8 cellular contexts compared by ENCODE assay signal in the genomic region with DNA sequence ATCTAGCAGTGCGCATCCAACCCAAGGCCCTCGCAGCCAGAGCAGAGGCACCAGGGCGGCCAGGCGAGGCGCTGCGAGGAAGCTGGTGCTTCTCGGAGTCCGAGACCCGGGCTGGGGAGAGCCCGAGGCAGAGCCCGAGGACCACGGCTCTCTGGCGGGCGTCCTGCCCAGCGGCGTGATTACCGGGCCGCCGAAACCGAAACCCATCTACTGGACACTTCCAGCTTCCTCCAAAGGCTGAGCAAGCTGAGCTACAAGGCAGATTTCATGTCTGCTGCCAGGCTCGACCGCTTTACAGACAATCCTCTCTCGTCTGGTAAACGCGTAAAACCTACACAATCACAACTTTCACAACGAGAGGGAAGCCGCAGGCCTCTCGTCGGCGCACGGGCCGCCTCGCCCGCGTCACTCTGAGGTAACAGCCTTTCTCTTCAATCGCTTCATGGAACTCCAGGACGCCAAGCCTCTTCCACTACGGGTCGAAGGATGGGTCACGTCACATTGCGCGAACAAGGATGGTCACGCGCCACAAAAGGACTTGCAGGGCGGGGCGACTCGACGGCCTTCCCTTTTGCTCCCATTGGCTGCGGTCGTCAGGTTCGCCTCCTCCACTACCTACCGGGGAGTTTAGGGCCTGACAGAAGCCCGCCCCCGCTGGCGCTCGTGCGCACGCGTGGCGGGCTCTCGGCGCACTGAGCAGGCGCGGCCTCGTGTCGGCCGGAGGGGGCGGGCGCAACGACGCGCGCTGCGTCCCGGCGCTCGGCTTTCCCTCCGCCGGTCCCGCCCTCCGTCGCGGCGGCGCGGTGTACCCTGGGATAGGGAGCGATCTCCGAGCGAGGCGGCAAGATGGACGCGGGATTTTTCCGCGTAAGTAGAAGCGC. TPM values are rescaled to one million over a fixed set of nuclear protein-coding genes. Genes with fewer than 3 reads are reported as not detected.
DNase-seq lines count a peak whose midpoint lies in the region; ATAC-seq and TF ChIP-seq lines count a peak whose summit lies in the region.

A gene with protein sequence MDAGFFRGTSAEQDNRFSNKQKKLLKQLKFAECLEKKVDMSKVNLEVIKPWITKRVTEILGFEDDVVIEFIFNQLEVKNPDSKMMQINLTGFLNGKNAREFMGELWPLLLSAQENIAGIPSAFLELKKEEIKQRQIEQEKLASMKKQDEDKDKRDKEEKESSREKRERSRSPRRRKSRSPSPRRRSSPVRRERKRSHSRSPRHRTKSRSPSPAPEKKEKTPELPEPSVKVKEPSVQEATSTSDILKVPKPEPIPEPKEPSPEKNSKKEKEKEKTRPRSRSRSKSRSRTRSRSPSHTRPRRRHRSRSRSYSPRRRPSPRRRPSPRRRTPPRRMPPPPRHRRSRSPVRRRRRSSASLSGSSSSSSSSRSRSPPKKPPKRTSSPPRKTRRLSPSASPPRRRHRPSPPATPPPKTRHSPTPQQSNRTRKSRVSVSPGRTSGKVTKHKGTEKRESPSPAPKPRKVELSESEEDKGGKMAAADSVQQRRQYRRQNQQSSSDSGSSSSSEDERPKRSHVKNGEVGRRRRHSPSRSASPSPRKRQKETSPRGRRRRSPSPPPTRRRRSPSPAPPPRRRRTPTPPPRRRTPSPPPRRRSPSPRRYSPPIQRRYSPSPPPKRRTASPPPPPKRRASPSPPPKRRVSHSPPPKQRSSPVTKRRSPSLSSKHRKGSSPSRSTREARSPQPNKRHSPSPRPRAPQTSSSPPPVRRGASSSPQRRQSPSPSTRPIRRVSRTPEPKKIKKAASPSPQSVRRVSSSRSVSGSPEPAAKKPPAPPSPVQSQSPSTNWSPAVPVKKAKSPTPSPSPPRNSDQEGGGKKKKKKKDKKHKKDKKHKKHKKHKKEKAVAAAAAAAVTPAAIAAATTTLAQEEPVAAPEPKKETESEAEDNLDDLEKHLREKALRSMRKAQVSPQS (plus strand): TSS at position 822 of the 881 bp plus-strand sequence. CDS start 25 bp downstream, at position 847.

- TF ChIP-seq POLR2A in GM18505 (IDR thresholded peaks at IDR 0.05; ENCODE audit: borderline replicate concordance, extremely low read depth, insufficient read depth, insufficient read length) = peak; percentile 92

- peak within 1 kb of the TSS; percentile 100 for H3K9ac ChIP-seq in rectal smooth muscle tissue (ENCODE audit: low read length)

- intact Hi-C loops in aorta (cut with DNase I) = loop anchor here in 1 of 2 donors (1.0 to 10.0 kb wide), 3 partner anchors 103 to 582 kb away; a partner anchor contains a TSS

- in situ Hi-C loops in astrocyte of the cerebellum (cut with HindIII; ENCODE audit: low sequenced_read_pairs) = no loop called here

- H3K4me3 ChIP-seq in astrocyte of the cerebellum (ENCODE audit: low read depth, low read length) (peak within 1 kb of the TSS; percentile 96), rectal smooth muscle tissue (ENCODE audit: low read length) (peak within 1 kb of the TSS; percentile 96), aorta (ENCODE audit: low read length in 2 of 2) (peak within 1 kb of the TSS; percentile 86 to 88)

- WGBS in aorta, 2 donors = 0% methylated on average over 80 to 95 of the region's 95 CpGs

- peaks cover 7% of the 10 kb centered on the region for H3K36me3 ChIP-seq in rectal smooth muscle tissue (ENCODE audit: control insufficient read depth, insufficient read depth, low read length)
- H3K36me3 ChIP-seq in aorta (ENCODE audit: control insufficient read depth in 1 of 2, insufficient read depth in 2 of 2, low read length in 1 of 2) = peaks cover 2 to 4% of the 10 kb centered on the region in 2 donors

- peak; percentile 20 for TF ChIP-seq CTCF in astrocyte of the cerebellum (IDR thresholded peaks at IDR 0.05; ENCODE audit: low read depth, low read length, missing control alignments)

- ATAC-seq in GM18505 (IDR thresholded peaks at IDR 0.05; ENCODE audit: unreplicated experiment) (peak; percentile 85), HG02973 (IDR thresholded peaks at IDR 0.05; ENCODE audit: unreplicated experiment) (peak; percentile 86), aorta (ENCODE audit: low FRiP score) (peak; percentile 98)

- H3K4me1 ChIP-seq in rectal smooth muscle tissue (ENCODE audit: control insufficient read depth, insufficient read depth, low read length) (peaks cover 18% of the 10 kb centered on the region), aorta (ENCODE audit: control insufficient read depth in 1 of 2, insufficient read depth in 2 of 2, low read length in 2 of 2) (no peaks in the 10 kb centered on the region)

- peak within 1 kb of the TSS; percentile 100 for H3K27ac ChIP-seq in rectal smooth muscle tissue (ENCODE audit: low read depth, low read length)
- peak within 1 kb of the TSS; percentile 85 to 96 for H3K27ac ChIP-seq in aorta (ENCODE audit: low read depth in 1 of 2, low read length in 2 of 2)

- no peaks in the 10 kb centered on the region for H3K9me3 ChIP-seq in aorta (ENCODE audit: control insufficient read depth, low read length)

- DNase-seq in NCI-H2029 treated with DMSO at 0.1 percent for 48 hours (lab: John Stamatoyannopoulos, UW) = peak; percentile 83
- peak; percentile 96 for DNase-seq in T-helper 9 cell
- DNase-seq in astrocyte of the cerebellum (ENCODE audit: low read depth) = peak; percentile 100
- DNase-seq in hepatic stellate cell (ENCODE audit: low spot score) = peak; percentile 98
- peak; percentile 99 to 100 for DNase-seq in aorta

- H3K27me3 ChIP-seq in rectal smooth muscle tissue (ENCODE audit: control insufficient read depth, insufficient read depth, low read length) (no peaks in the 10 kb centered on the region), aorta (ENCODE audit: control insufficient read depth in 1 of 2, insufficient read depth in 2 of 2, low read length in 1 of 2) (no peaks in the 10 kb centered on the region)

RNA-seq across cellular contexts. Expression of the gene that starts here (rescaled TPM):
- total RNA-seq in aorta = 100 to 1,000 TPM; 111 to 113 TPM
- 10 to 100 TPM; 33.6 to 61.2 TPM for polyA plus RNA-seq in aorta

Comparison
In these comparisons a context has a peak if more than half of its experiments do, and no peak if none do; other contexts are left out.
1. Peak in every context shown above with its lines: DNase-seq, ATAC-seq, H3K4me3 ChIP-seq and H3K27ac ChIP-seq.